16 cellular contexts compared by ENCODE assay signal in the genomic region with DNA sequence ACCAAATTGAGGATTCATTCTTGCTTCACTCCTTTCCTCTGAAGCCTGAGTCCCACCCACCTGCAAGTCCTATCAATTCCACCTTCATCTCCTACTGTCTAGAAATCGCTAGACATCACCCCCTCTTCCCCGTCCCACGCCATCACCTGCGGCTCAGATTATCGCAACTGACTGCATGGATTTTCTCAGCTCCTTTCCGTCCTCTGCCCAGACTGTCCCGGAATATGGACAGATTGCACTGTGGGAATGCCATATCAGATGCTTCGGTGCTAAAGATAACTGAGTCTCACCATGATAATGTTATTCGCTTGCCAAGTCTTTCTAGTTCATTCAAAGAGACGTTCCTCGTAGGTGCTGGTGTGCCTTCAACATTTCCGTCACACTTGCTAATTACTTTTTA.
DNase-seq lines count a peak whose midpoint lies in the region; FAIRE-seq and TF ChIP-seq lines count a peak whose summit lies in the region.
"Had no signal": no experiment of that assay in that cellular context is flagged by ENCODE, and none has a peak within 500 bp of the region (broad histone marks: within the 10 kb centered on the region; RNA-seq: fewer than 3 reads in every experiment).

No MANE protein-coding gene starts in this region.

- CTCF ChIA-PET in HEK293T (lab: Yijun Ruan, JAX) = no interaction called here

- no peak for FAIRE-seq in GM12891 (lab: Jason Lieb, UNC)
- FAIRE-seq: GM12878, GM18507, H54 had no signal

- intact Hi-C loops in head of caudate nucleus (cut with DNase I) = no loop called here

- POLR2A ChIA-PET in HEK293T (lab: Yijun Ruan, JAX) = no interaction called here

- DNase-seq in cerebellar cortex (ENCODE audit: low spot score) (peak; percentile 60), head of caudate nucleus (peak in 26 of 42 donors; percentile 3 to 70 (median 32)), occipital lobe (lab: John Stamatoyannopoulos, UW) (peak; percentile 19), HEK293T (ENCODE audit: extremely low spot score) (no peak), NCI-H1417 (lab: John Stamatoyannopoulos, UW) (no peak), GM12891 (ENCODE audit: insufficient read length, low spot score) (no peak)
- DNase-seq: Caco-2; CD4-positive, CD25-positive, alpha-beta regulatory T cell; CD8-positive, alpha-beta T cell; DMS153; DND-41; GDM1; GOT3 had no signal

- TF ChIP-seq POLR2A in GM12891 (IDR thresholded peaks at IDR 0.05; ENCODE audit: low read depth, low read length) = no peak

TF ChIP-seq in HEK293T, 16 proteins besides CTCF, POLR2A, EP300 and RAD21:
- no peak for TF ChIP-seq ARNT (IDR thresholded peaks at IDR 0.05)
- no peak for TF ChIP-seq ZNF384 (IDR thresholded peaks at IDR 0.05)
- TF ChIP-seq SUZ12 (IDR thresholded peaks at IDR 0.05) = no peak
- TF ChIP-seq BHLHE40 (IDR thresholded peaks at IDR 0.05; ENCODE audit: borderline replicate concordance) = no peak
- TF ChIP-seq HDGF (IDR thresholded peaks at IDR 0.05; ENCODE audit: borderline replicate concordance) = no peak
- TF ChIP-seq FOXA1 (IDR thresholded peaks at IDR 0.05) = no peak
- no peak for TF ChIP-seq ELF4 (IDR thresholded peaks at IDR 0.05)
- no peak for TF ChIP-seq FOXK2 (IDR thresholded peaks at IDR 0.05)

TF ChIP-seq in GM12891, 5 proteins besides CTCF, POLR2A, EP300 and RAD21:
- no peak for TF ChIP-seq POLR2AphosphoS5 (IDR thresholded peaks at IDR 0.05; ENCODE audit: low read depth, low read length)
- no peak for TF ChIP-seq TAF1 (IDR thresholded peaks at IDR 0.05; ENCODE audit: low read depth, low read length)
- no peak for TF ChIP-seq SPI1 (IDR thresholded peaks at IDR 0.05; ENCODE audit: low read depth, low read length)
- no peak for TF ChIP-seq PAX5 (IDR thresholded peaks at IDR 0.05; ENCODE audit: insufficient read depth, low read length, severe bottlenecking)
- no peak for TF ChIP-seq POU2F2 (IDR thresholded peaks at IDR 0.05; ENCODE audit: low read depth, low read length)

Comparison
In these comparisons a context has a peak if more than half of its experiments do, and no peak if none do; other contexts are left out.
1. DNase-seq: peak in cerebellar cortex (single experiment), head of caudate nucleus (26 of 42) and occipital lobe (single experiment); none in HEK293T (single experiment), NCI-H1417 (0 of 3) and GM12891 (single experiment).